ENCODE assay signal across 14 cellular contexts in genomic region chrX:13899607-13900006, GRCh38.
DNase-seq lines count a peak whose midpoint lies in the region; FAIRE-seq and TF ChIP-seq lines count a peak whose summit lies in the region.
"Had no signal": no experiment of that assay in that cellular context is flagged by ENCODE, and none has a peak within 500 bp of the region (broad histone marks: within the 10 kb centered on the region; RNA-seq: fewer than 3 reads in every experiment).

No MANE protein-coding gene starts in this region.

- no peaks in the 10 kb centered on the region for H3K9me3 ChIP-seq in MG63
- H3K9me3 ChIP-seq in small intestine (ENCODE audit: control insufficient read depth, low read depth), result no peaks in the 10 kb centered on the region
- H3K9me3 ChIP-seq: sigmoid colon had no signal

- TF ChIP-seq CTCF in glutamatergic neuron (IDR thresholded peaks at IDR 0.05; ENCODE audit: partially characterized antibody, unreplicated experiment), result no peak

- no peaks in the 10 kb centered on the region for H3K4me1 ChIP-seq in small intestine (ENCODE audit: control insufficient read depth in 2 of 2, insufficient read depth in 1 of 2, low read depth in 1 of 2, low read length in 1 of 2)
- H3K4me1 ChIP-seq: sigmoid colon had no signal

- H3K27ac Mint-ChIP-seq in glutamatergic neuron (ENCODE audit: unreplicated experiment), result no peak overlapping the region
- H3K27ac Mint-ChIP-seq: activated CD4-positive, alpha-beta memory T cell treated with anti-CD3 and anti-CD28 coated beads, Interleukin-2, amount 10 ng/mL, durations not matched to agents 7 days and 5 days; immature natural killer cell had no signal

- H3K36me3 Mint-ChIP-seq in glutamatergic neuron (ENCODE audit: unreplicated experiment), result no peaks in the 10 kb centered on the region
- H3K36me3 Mint-ChIP-seq: immature natural killer cell had no signal

- FAIRE-seq in small intestine (lab: Jason Lieb, UNC), result no peak

- peaks cover 5% of the 10 kb centered on the region for H3K4me1 Mint-ChIP-seq in glutamatergic neuron (ENCODE audit: low read depth, unreplicated experiment)
- H3K4me1 Mint-ChIP-seq: activated CD4-positive, alpha-beta memory T cell treated with anti-CD3 and anti-CD28 coated beads, Interleukin-2, amount 10 ng/mL, durations not matched to agents 7 days and 5 days; immature natural killer cell had no signal

- peaks cover 1% of the 10 kb centered on the region for H3K27me3 Mint-ChIP-seq in glutamatergic neuron (ENCODE audit: unreplicated experiment)

- no peak overlapping the region for H3K4me3 Mint-ChIP-seq in glutamatergic neuron (ENCODE audit: unreplicated experiment)
- H3K4me3 Mint-ChIP-seq: activated CD4-positive, alpha-beta memory T cell treated with anti-CD3 and anti-CD28 coated beads, Interleukin-2, amount 10 ng/mL, durations not matched to agents 7 days and 5 days; immature natural killer cell had no signal

- no peaks in the 10 kb centered on the region for H3K9me3 Mint-ChIP-seq in glutamatergic neuron (ENCODE audit: unreplicated experiment)
- H3K9me3 Mint-ChIP-seq: activated CD4-positive, alpha-beta memory T cell treated with anti-CD3 and anti-CD28 coated beads, Interleukin-2, amount 10 ng/mL, durations not matched to agents 7 days and 5 days; immature natural killer cell had no signal

- peak; percentile 30 for DNase-seq in COR-L47 (lab: John Stamatoyannopoulos, UW)
- DNase-seq in MG63, result peak; percentile 84
- peak in 4 of 61 donors; percentile 0 to 14 (median 4) for DNase-seq in caudate nucleus (lab: John Stamatoyannopoulos, UW)
- DNase-seq in medulla oblongata (ENCODE audit: extremely low spot score), result peak; percentile 45
- no peak for DNase-seq in small intestine
- DNase-seq in MV-4-11 (lab: John Stamatoyannopoulos, UW), result no peak
- no peak for DNase-seq in RPMI8226
- DNase-seq in glutamatergic neuron, result no peak
- DNase-seq: activated CD4-positive, alpha-beta memory T cell treated with anti-CD3 and anti-CD28 coated beads, Interleukin-2, amount 10 ng/mL, durations not matched to agents 7 days and 5 days; GF-D8; immature natural killer cell; sigmoid colon; stimulated activated naive CD8-positive, alpha-beta T cell treated with anti-CD3 and anti-CD28 coated beads, Interleukin-15, Interleukin-2, amounts not matched to agents 100 U/mL and 50 U/mL, for 24 hours had no signal

- WGBS in small intestine, 3 donors, result 55 to 72% (median 65%) methylated on average over 6 of the region's 6 CpGs

- H3K4me3 ChIP-seq in MG63 (no peak overlapping the region), small intestine (ENCODE audit: low read depth in 1 of 2, low read length in 2 of 2) (no peak overlapping the region)
- H3K4me3 ChIP-seq: cardiac muscle cell, sigmoid colon had no signal

- H3K27ac ChIP-seq in caudate nucleus (ENCODE audit: low read depth, low read length) (peak overlapping the region; percentile 69), small intestine (ENCODE audit: low read depth in 1 of 2, low read length in 1 of 2) (no peak overlapping the region)
- H3K27ac ChIP-seq: cardiac muscle cell had no signal

- H3K36me3 ChIP-seq in MG63, result no peaks in the 10 kb centered on the region
- H3K36me3 ChIP-seq in small intestine (ENCODE audit: control insufficient read depth in 2 of 2, insufficient read depth in 2 of 2, low read length in 2 of 2), result no peaks in the 10 kb centered on the region
- H3K36me3 ChIP-seq: cardiac muscle cell, sigmoid colon had no signal

- H3K27me3 ChIP-seq in MG63 (no peaks in the 10 kb centered on the region), small intestine (ENCODE audit: control insufficient read depth in 2 of 2, insufficient read depth in 2 of 2, low read length in 2 of 2) (no peaks in the 10 kb centered on the region)
- H3K27me3 ChIP-seq: cardiac muscle cell, sigmoid colon had no signal

Comparison
In these comparisons a context has a peak if more than half of its experiments do, and no peak if none do; other contexts are left out.
1. DNase-seq: peak in COR-L47 (single experiment), MG63 (single experiment) and medulla oblongata (single experiment); none in small intestine (single experiment), MV-4-11 (single experiment), RPMI8226 (single experiment) and glutamatergic neuron (single experiment).